ENCODE assay signal across 10 cellular contexts in genomic region chr5:173498286-173498685, GRCh38.
DNase-seq lines count a peak whose midpoint lies in the region; ATAC-seq and TF ChIP-seq lines count a peak whose summit lies in the region.
"Had no signal": no experiment of that assay in that cellular context is flagged by ENCODE, and none has a peak within 500 bp of the region (broad histone marks: within the 10 kb centered on the region; RNA-seq: fewer than 3 reads in every experiment).

No MANE protein-coding gene starts in this region.

- H3K36me3 ChIP-seq in esophagus muscularis mucosa, result no peaks in the 10 kb centered on the region
- no peaks in the 10 kb centered on the region for H3K36me3 ChIP-seq in mesodermal cell (ENCODE audit: control insufficient read depth, insufficient read depth, low read length)
- H3K36me3 ChIP-seq in upper lobe of right lung, result no peaks in the 10 kb centered on the region

- intact Hi-C loops in Right ventricle myocardium inferior (cut with DNase I) (loop anchor here (5.0 to 10.0 kb wide), 4 partner anchors 39 to 203 kb away; no protein-coding TSS in a partner anchor), cardiac septum (cut with DNase I) (loop anchor here (5.0 kb wide), 2 partner anchors 39 to 176 kb away; no protein-coding TSS in a partner anchor), esophagus muscularis mucosa (cut with DNase I) (loop anchor here (5.0 kb wide), 1 partner anchor 176 kb away; no protein-coding TSS in a partner anchor), upper lobe of right lung (cut with DNase I) (no loop called here)

- TF ChIP-seq CTCF in esophagus muscularis mucosa (IDR thresholded peaks at IDR 0.05) (no peak), upper lobe of right lung (IDR thresholded peaks at IDR 0.05) (no peak)

- H3K9me3 ChIP-seq in esophagus muscularis mucosa (no peaks in the 10 kb centered on the region), mesodermal cell (ENCODE audit: control insufficient read depth, low read length) (no peaks in the 10 kb centered on the region), upper lobe of right lung (no peaks in the 10 kb centered on the region)

- TF ChIP-seq POLR2A in esophagus muscularis mucosa (IDR thresholded peaks at IDR 0.05; ENCODE audit: low read depth), result no peak

- peak overlapping the region; percentile 87 to 92 (median 92) for H3K27ac ChIP-seq in esophagus muscularis mucosa (replicated peaks in 1 of 4)
- H3K27ac ChIP-seq in mesodermal cell (ENCODE audit: low read depth, low read length, severe bottlenecking), result peak overlapping the region; percentile 74
- no peak overlapping the region for H3K27ac ChIP-seq in upper lobe of right lung

- WGBS in esophagus muscularis mucosa, result 40% methylated on average over 9 of the region's 9 CpGs
- WGBS in mesodermal cell (ENCODE audit: insufficient coverage in 2 of 2), 2 experiments, result 75 to 84% methylated on average over 3 to 6 of the region's 9 CpGs

- H3K4me3 ChIP-seq in esophagus muscularis mucosa, result no peak overlapping the region
- no peak overlapping the region for H3K4me3 ChIP-seq in mesodermal cell (ENCODE audit: extremely low read depth, insufficient read depth, low read length, poor library complexity, severe bottlenecking)
- H3K4me3 ChIP-seq in upper lobe of right lung, result no peak overlapping the region

- ATAC-seq in Right ventricle myocardium inferior, result peak; percentile 26
- ATAC-seq in HG02938 (IDR thresholded peaks at IDR 0.05; ENCODE audit: unreplicated experiment), result no peak
- ATAC-seq in upper lobe of right lung, result no peak

- TF ChIP-seq EP300 in esophagus muscularis mucosa (IDR thresholded peaks at IDR 0.05), result no peak

- H3K27me3 ChIP-seq in esophagus muscularis mucosa (no peaks in the 10 kb centered on the region), upper lobe of right lung (no peaks in the 10 kb centered on the region)

- peaks cover 47 to 93% (median 79%) of the 10 kb centered on the region in 4 donors for H3K4me1 ChIP-seq in esophagus muscularis mucosa
- peaks cover 23% of the 10 kb centered on the region for H3K4me1 ChIP-seq in mesodermal cell (ENCODE audit: control insufficient read depth, insufficient read depth, low read length, poor library complexity, severe bottlenecking)
- no peaks in the 10 kb centered on the region for H3K4me1 ChIP-seq in upper lobe of right lung

- no peak for DNase-seq in Right ventricle myocardium inferior (ENCODE audit: missing footprints)
- DNase-seq in cardiac septum (ENCODE audit: low spot score), result no peak
- peak; percentile 93 for DNase-seq in esophagus muscularis mucosa (ENCODE audit: extremely low spot score)
- DNase-seq in SK-N-DZ (ENCODE audit: low spot score), result no peak
- DNase-seq in iPS-NIHi7 (ENCODE audit: extremely low spot score), result no peak
- no peak for DNase-seq in upper lobe of right lung
- DNase-seq: activated T-cell treated with anti-CD3 and anti-CD28 coated beads, Interleukin-2, amount 50 U/mL, for 1 hour; NCI-H2029 treated with DMSO at 0.1 percent for 48 hours had no signal
